In genomic region chr2:175595139-175595538, GRCh38 we compare ENCODE assay signal across 18 cellular contexts.
"Had no signal": no experiment of that assay in that cellular context is flagged by ENCODE, and none has a peak within 500 bp of the region (broad histone marks: within the 10 kb centered on the region; RNA-seq: fewer than 3 reads in every experiment).

No MANE protein-coding gene starts in this region.

- DNase-seq: activated CD4-positive, alpha-beta memory T cell treated with anti-CD3 and anti-CD28 coated beads, Interleukin-2, amount 10 ng/mL, durations not matched to agents 7 days and 5 days; activated CD4-positive, alpha-beta T cell treated with anti-CD3 and anti-CD28 coated beads for 48 hours; activated effector memory CD4-positive, alpha-beta T cell treated with Interleukin-2 at 50 U/mL for 16 hours; activated naive CD4-positive, alpha-beta T cell treated with anti-CD3 and anti-CD28 coated beads for 36 hours; activated naive CD8-positive, alpha-beta T cell treated with anti-CD3 and anti-CD28 coated beads, Interleukin-2, amount 10 ng/mL, durations not matched to agents 7 days and 5 days; activated T-cell treated with anti-CD3 and anti-CD28 coated beads, Interleukin-2, amount 50 U/mL, for 72 hours; amniotic stem cell; effector memory CD8-positive, alpha-beta T cell; head of caudate nucleus; retina; stimulated activated CD4-positive, alpha-beta T cell treated with anti-CD3 and anti-CD28 coated beads, Interleukin-4, amount 100 ng/mL, for 24 hours; stimulated activated naive CD8-positive, alpha-beta T cell treated with anti-CD3 and anti-CD28 coated beads, Interleukin-15, Interleukin-2, amounts not matched to agents 100 U/mL and 50 U/mL, for 24 hours; transverse colon; uterus had no signal

- ATAC-seq: activated T-cell treated with anti-CD3 and anti-CD28 coated beads, Interleukin-2, amount 50 U/mL, for 72 hours; effector memory CD8-positive, alpha-beta T cell; stimulated activated naive CD8-positive, alpha-beta T cell treated with anti-CD3 and anti-CD28 coated beads, Interleukin-15, Interleukin-2, amounts not matched to agents 100 U/mL and 50 U/mL, for 24 hours had no signal

- H3K27ac Mint-ChIP-seq: activated CD4-positive, alpha-beta memory T cell treated with anti-CD3 and anti-CD28 coated beads, Interleukin-2, amount 10 ng/mL, durations not matched to agents 7 days and 5 days; activated naive CD4-positive, alpha-beta T cell treated with anti-CD3 and anti-CD28 coated beads for 36 hours; activated naive CD8-positive, alpha-beta T cell treated with anti-CD3 and anti-CD28 coated beads, Interleukin-2, amount 10 ng/mL, durations not matched to agents 7 days and 5 days; activated T-cell treated with anti-CD3 and anti-CD28 coated beads, Interleukin-2, amount 50 U/mL, for 72 hours; effector memory CD8-positive, alpha-beta T cell; T-helper 1 cell treated with Interleukin-12 subunit alpha and Interleukin-12 subunit beta and Interleukin-4 antibody, amounts not matched to agents 30 μg/mL and 1 μg/mL, for 36 hours had no signal

- H3K4me1 Mint-ChIP-seq: activated CD4-positive, alpha-beta memory T cell treated with anti-CD3 and anti-CD28 coated beads, Interleukin-2, amount 10 ng/mL, durations not matched to agents 7 days and 5 days; activated naive CD8-positive, alpha-beta T cell treated with anti-CD3 and anti-CD28 coated beads, Interleukin-2, amount 10 ng/mL, durations not matched to agents 7 days and 5 days; central memory CD8-positive, alpha-beta T cell had no signal

- H3K9me3 Mint-ChIP-seq: activated CD4-positive, alpha-beta memory T cell treated with anti-CD3 and anti-CD28 coated beads, Interleukin-2, amount 10 ng/mL, durations not matched to agents 7 days and 5 days; activated T-cell treated with anti-CD3 and anti-CD28 coated beads, Interleukin-2, amount 50 U/mL, for 72 hours; central memory CD8-positive, alpha-beta T cell; effector memory CD8-positive, alpha-beta T cell; T-helper 1 cell treated with Interleukin-12 subunit alpha and Interleukin-12 subunit beta and Interleukin-4 antibody, amounts not matched to agents 30 μg/mL and 1 μg/mL, for 36 hours had no signal

- H3K4me1 ChIP-seq: breast epithelium, esophagus muscularis mucosa, transverse colon, uterus had no signal

- H3K4me3 ChIP-seq: breast epithelium, esophagus muscularis mucosa, transverse colon, uterus had no signal

- H3K27me3 ChIP-seq: breast epithelium, esophagus muscularis mucosa, transverse colon, uterus had no signal

- H3K4me3 Mint-ChIP-seq: activated CD4-positive, alpha-beta memory T cell treated with anti-CD3 and anti-CD28 coated beads, Interleukin-2, amount 10 ng/mL, durations not matched to agents 7 days and 5 days; activated naive CD4-positive, alpha-beta T cell treated with anti-CD3 and anti-CD28 coated beads for 36 hours; activated naive CD8-positive, alpha-beta T cell treated with anti-CD3 and anti-CD28 coated beads, Interleukin-2, amount 10 ng/mL, durations not matched to agents 7 days and 5 days; activated T-cell treated with anti-CD3 and anti-CD28 coated beads, Interleukin-2, amount 50 U/mL, for 72 hours; central memory CD8-positive, alpha-beta T cell; effector memory CD8-positive, alpha-beta T cell; T-helper 1 cell treated with Interleukin-12 subunit alpha and Interleukin-12 subunit beta and Interleukin-4 antibody, amounts not matched to agents 30 μg/mL and 1 μg/mL, for 36 hours had no signal

- H3K36me3 Mint-ChIP-seq: activated naive CD8-positive, alpha-beta T cell treated with anti-CD3 and anti-CD28 coated beads, Interleukin-2, amount 10 ng/mL, durations not matched to agents 7 days and 5 days had no signal

- H3K27ac ChIP-seq: breast epithelium, esophagus muscularis mucosa, transverse colon, uterus had no signal

- H3K27me3 Mint-ChIP-seq: activated CD4-positive, alpha-beta memory T cell treated with anti-CD3 and anti-CD28 coated beads, Interleukin-2, amount 10 ng/mL, durations not matched to agents 7 days and 5 days; activated naive CD8-positive, alpha-beta T cell treated with anti-CD3 and anti-CD28 coated beads, Interleukin-2, amount 10 ng/mL, durations not matched to agents 7 days and 5 days; central memory CD8-positive, alpha-beta T cell had no signal

- H3K36me3 ChIP-seq: breast epithelium, esophagus muscularis mucosa, transverse colon, uterus had no signal

- H3K9me3 ChIP-seq: breast epithelium, esophagus muscularis mucosa, transverse colon, uterus had no signal
